20 cellular contexts compared by ENCODE assay signal in the genomic region with DNA sequence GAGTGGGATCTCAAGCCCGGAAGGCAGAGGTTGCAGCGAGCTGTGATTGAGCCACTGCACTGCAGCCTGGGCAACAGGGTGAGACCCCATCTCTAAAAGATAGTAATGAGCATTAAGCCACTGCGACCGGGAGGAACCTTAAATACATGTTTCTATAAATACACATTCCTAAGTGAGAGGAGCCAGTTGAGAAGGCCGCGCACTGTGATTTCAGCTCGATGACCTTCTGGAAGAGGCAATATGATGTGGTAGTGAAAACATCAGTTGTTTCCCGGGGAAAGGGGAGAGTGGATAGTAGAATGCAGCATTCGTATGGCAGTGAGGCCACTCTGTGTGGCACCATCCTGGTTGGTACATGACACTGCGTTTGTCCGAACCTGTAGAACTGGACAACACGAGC. TPM values are rescaled to one million over a fixed set of nuclear protein-coding genes. Genes with fewer than 3 reads are reported as not detected.
DNase-seq lines count a peak whose midpoint lies in the region; ATAC-seq and TF ChIP-seq lines count a peak whose summit lies in the region.
"Had no signal": no experiment of that assay in that cellular context is flagged by ENCODE, and none has a peak within 500 bp of the region (broad histone marks: within the 10 kb centered on the region; RNA-seq: fewer than 3 reads in every experiment).

No MANE protein-coding gene starts in this region.

- no peak overlapping the region for H3K4me3 ChIP-seq in gastroesophageal sphincter
- no peak overlapping the region for H3K4me3 ChIP-seq in uterus
- H3K4me3 ChIP-seq: esophagus squamous epithelium had no signal

- no peak for ATAC-seq in gastroesophageal sphincter
- no peak for ATAC-seq in HG03378 (IDR thresholded peaks at IDR 0.05; ENCODE audit: unreplicated experiment)
- ATAC-seq: activated CD8-positive, alpha-beta T cell treated with anti-CD3 and anti-CD28 coated beads, Interleukin-2, amount 10 ng/mL, durations not matched to agents 7 days and 5 days; stimulated activated memory B cell treated with anti-CD40 and anti-IgM and Interleukin-4, amounts not matched to agents 10 μg/mL and 1 μg/mL and 100 μg/mL, for 72 hours had no signal

- H3K4me1 ChIP-seq in gastroesophageal sphincter (peaks cover 0 to 34% (median 10%) of the 10 kb centered on the region in 3 donors), uterus (peaks cover 0 to 7% of the 10 kb centered on the region in 2 donors)

- no peaks in the 10 kb centered on the region for H3K4me1 Mint-ChIP-seq in activated CD4-positive, alpha-beta T cell treated with anti-CD3 and anti-CD28 coated beads, Interleukin-2, amount 10 ng/mL, durations not matched to agents 24 days and 14 days
- no peaks in the 10 kb centered on the region for H3K4me1 Mint-ChIP-seq in activated CD4-positive, alpha-beta T cell treated with anti-CD3 and anti-CD28 coated beads, Interleukin-2, amount 10 ng/mL, durations not matched to agents 7 days and 5 days
- H3K4me1 Mint-ChIP-seq in nephron = peaks cover 24% of the 10 kb centered on the region

- WGBS in gastroesophageal sphincter (ENCODE audit: low coverage in 1 of 2), 2 donors = 55 to 60% methylated on average over 11 to 12 of the region's 12 CpGs

- H3K9me3 Mint-ChIP-seq in activated CD4-positive, alpha-beta T cell treated with anti-CD3 and anti-CD28 coated beads, Interleukin-2, amount 10 ng/mL, durations not matched to agents 24 days and 14 days = no peaks in the 10 kb centered on the region
- H3K9me3 Mint-ChIP-seq in activated CD4-positive, alpha-beta T cell treated with anti-CD3 and anti-CD28 coated beads, Interleukin-2, amount 10 ng/mL, durations not matched to agents 7 days and 5 days = no peaks in the 10 kb centered on the region
- H3K9me3 Mint-ChIP-seq in nephron = no peaks in the 10 kb centered on the region
- H3K9me3 Mint-ChIP-seq: activated T-helper 1 cell treated with anti-CD3 and anti-CD28 coated beads, Interleukin-12 subunit alpha, Interleukin-12 subunit beta, Interleukin-2, Interleukin-4 antibody, amounts not matched to agents 30 ng/mL and 10 ng/mL and 1 ng/mL, durations not matched to agents 14 hours and 24 hours and 36 hours; memory B cell had no signal

- DNase-seq in activated CD4-positive, alpha-beta T cell treated with anti-CD3 and anti-CD28 coated beads, Interleukin-2, amount 10 ng/mL, durations not matched to agents 24 days and 14 days = no peak
- no peak for DNase-seq in activated CD4-positive, alpha-beta T cell treated with anti-CD3 and anti-CD28 coated beads, Interleukin-2, amount 10 ng/mL, durations not matched to agents 7 days and 5 days
- DNase-seq in uterus (no peak), T-helper 2 cell (no peak)
- no peak for DNase-seq in stimulated activated naive CD4-positive, alpha-beta T cell treated with Interleukin-2 at 50 U/mL for 16 hours (lab: John Stamatoyannopoulos, UW)
- DNase-seq: 8988T; activated CD8-positive, alpha-beta T cell treated with anti-CD3 and anti-CD28 coated beads, Interleukin-2, amount 10 ng/mL, durations not matched to agents 7 days and 5 days; esophagus squamous epithelium; HCEC 1CT; KG1; NCI-H1105 treated with DMSO at 0.1 percent for 48 hours; NCI-H345; occipital lobe; small intestine had no signal

- TF ChIP-seq CTCF in gastroesophageal sphincter (IDR thresholded peaks at IDR 0.05) (no peak), nephron (IDR thresholded peaks at IDR 0.05; ENCODE audit: unreplicated experiment in 3 of 3) (no peak), uterus (IDR thresholded peaks at IDR 0.05) (no peak)

- H3K27me3 ChIP-seq in gastroesophageal sphincter = no peaks in the 10 kb centered on the region
- H3K27me3 ChIP-seq in uterus = no peaks in the 10 kb centered on the region
- H3K27me3 ChIP-seq: esophagus squamous epithelium had no signal

- no peak overlapping the region for H3K4me3 Mint-ChIP-seq in activated CD4-positive, alpha-beta T cell treated with anti-CD3 and anti-CD28 coated beads, Interleukin-2, amount 10 ng/mL, durations not matched to agents 24 days and 14 days
- no peak overlapping the region for H3K4me3 Mint-ChIP-seq in activated CD4-positive, alpha-beta T cell treated with anti-CD3 and anti-CD28 coated beads, Interleukin-2, amount 10 ng/mL, durations not matched to agents 7 days and 5 days
- peak overlapping the region in 2 of 3 experiments; percentile 5 to 62 for H3K4me3 Mint-ChIP-seq in nephron
- H3K4me3 Mint-ChIP-seq: activated CD8-positive, alpha-beta T cell treated with anti-CD3 and anti-CD28 coated beads, Interleukin-2, amount 10 ng/mL, durations not matched to agents 7 days and 5 days; activated T-helper 1 cell treated with anti-CD3 and anti-CD28 coated beads, Interleukin-12 subunit alpha, Interleukin-12 subunit beta, Interleukin-2, Interleukin-4 antibody, amounts not matched to agents 30 ng/mL and 10 ng/mL and 1 ng/mL, durations not matched to agents 14 hours and 24 hours and 36 hours; memory B cell; stimulated activated memory B cell treated with anti-CD40 and anti-IgM and Interleukin-4, amounts not matched to agents 10 μg/mL and 1 μg/mL and 100 μg/mL, for 72 hours had no signal

- TF ChIP-seq EP300 in gastroesophageal sphincter (IDR thresholded peaks at IDR 0.05) = no peak

- H3K9me3 ChIP-seq in gastroesophageal sphincter (no peaks in the 10 kb centered on the region), uterus (no peaks in the 10 kb centered on the region)
- H3K9me3 ChIP-seq: esophagus squamous epithelium had no signal

- H3K36me3 Mint-ChIP-seq in activated CD4-positive, alpha-beta T cell treated with anti-CD3 and anti-CD28 coated beads, Interleukin-2, amount 10 ng/mL, durations not matched to agents 24 days and 14 days (ENCODE audit: low read depth) = peaks cover 5% of the 10 kb centered on the region
- H3K36me3 Mint-ChIP-seq in activated CD4-positive, alpha-beta T cell treated with anti-CD3 and anti-CD28 coated beads, Interleukin-2, amount 10 ng/mL, durations not matched to agents 7 days and 5 days (ENCODE audit: low read depth) = peaks cover 4% of the 10 kb centered on the region
- H3K36me3 Mint-ChIP-seq in nephron (ENCODE audit: low read depth) = peaks cover 11% of the 10 kb centered on the region

- POLR2A ChIA-PET in activated CD4-positive, alpha-beta T cell treated with anti-CD3 and anti-CD28 coated beads, Interleukin-2, amount 10 ng/mL, durations not matched to agents 7 days and 5 days (lab: Charles Lee) = no interaction called here

- H3K27me3 Mint-ChIP-seq in activated CD4-positive, alpha-beta T cell treated with anti-CD3 and anti-CD28 coated beads, Interleukin-2, amount 10 ng/mL, durations not matched to agents 24 days and 14 days = no peaks in the 10 kb centered on the region
- H3K27me3 Mint-ChIP-seq in activated CD4-positive, alpha-beta T cell treated with anti-CD3 and anti-CD28 coated beads, Interleukin-2, amount 10 ng/mL, durations not matched to agents 7 days and 5 days = no peaks in the 10 kb centered on the region
- no peaks in the 10 kb centered on the region for H3K27me3 Mint-ChIP-seq in nephron (ENCODE audit: low read depth)
- H3K27me3 Mint-ChIP-seq: memory B cell; stimulated activated memory B cell treated with anti-CD40 and anti-IgM and Interleukin-4, amounts not matched to agents 10 μg/mL and 1 μg/mL and 100 μg/mL, for 72 hours had no signal

- peak overlapping the region in 3 of 4 donors; percentile 73 to 78 (median 77) for H3K27ac ChIP-seq in gastroesophageal sphincter
- peak overlapping the region; percentile 72 to 92 for H3K27ac ChIP-seq in uterus

- TF ChIP-seq POLR2A in gastroesophageal sphincter (IDR thresholded peaks at IDR 0.05) (no peak), uterus (IDR thresholded peaks at IDR 0.05) (no peak)

- H3K27ac Mint-ChIP-seq in activated CD4-positive, alpha-beta T cell treated with anti-CD3 and anti-CD28 coated beads, Interleukin-2, amount 10 ng/mL, durations not matched to agents 24 days and 14 days = peak overlapping the region; percentile 26
- no peak overlapping the region for H3K27ac Mint-ChIP-seq in activated CD4-positive, alpha-beta T cell treated with anti-CD3 and anti-CD28 coated beads, Interleukin-2, amount 10 ng/mL, durations not matched to agents 7 days and 5 days
- peak overlapping the region; percentile 87 to 96 (median 89) for H3K27ac Mint-ChIP-seq in nephron
- H3K27ac Mint-ChIP-seq: activated CD8-positive, alpha-beta T cell treated with anti-CD3 and anti-CD28 coated beads, Interleukin-2, amount 10 ng/mL, durations not matched to agents 7 days and 5 days; activated T-helper 1 cell treated with anti-CD3 and anti-CD28 coated beads, Interleukin-12 subunit alpha, Interleukin-12 subunit beta, Interleukin-2, Interleukin-4 antibody, amounts not matched to agents 30 ng/mL and 10 ng/mL and 1 ng/mL, durations not matched to agents 14 hours and 24 hours and 36 hours; memory B cell; stimulated activated memory B cell treated with anti-CD40 and anti-IgM and Interleukin-4, amounts not matched to agents 10 μg/mL and 1 μg/mL and 100 μg/mL, for 72 hours had no signal

- peaks cover 0 to 27% of the 10 kb centered on the region in 2 donors for H3K36me3 ChIP-seq in gastroesophageal sphincter
- no peaks in the 10 kb centered on the region for H3K36me3 ChIP-seq in uterus

- intact Hi-C loops in activated CD4-positive, alpha-beta T cell treated with anti-CD3 and anti-CD28 coated beads, Interleukin-2, amount 10 ng/mL, durations not matched to agents 24 days and 14 days (cut with micrococcal nuclease) = no loop called here
- intact Hi-C loops in uterus (cut with DNase I; ENCODE audit: low total_unique reads) = no loop called here

- CTCF ChIA-PET in activated CD4-positive, alpha-beta T cell treated with anti-CD3 and anti-CD28 coated beads, Interleukin-2, amount 10 ng/mL, durations not matched to agents 7 days and 5 days (lab: Charles Lee) = no interaction called here

RNA-seq across cellular contexts. Expression of gene PTDSS2, which starts 18.0 kb away (rescaled TPM):
- 31.0 and 31.8 TPM in 2 replicates for total RNA-seq in activated CD4-positive, alpha-beta T cell treated with anti-CD3 and anti-CD28 coated beads, Interleukin-2, amount 10 ng/mL, durations not matched to agents 24 days and 14 days
- total RNA-seq in activated CD4-positive, alpha-beta T cell treated with anti-CD3 and anti-CD28 coated beads, Interleukin-2, amount 10 ng/mL, durations not matched to agents 7 days and 5 days = 10 to 100 TPM; 22.7 to 25.2 TPM
- total RNA-seq in gastroesophageal sphincter (10 to 100 TPM; 23.4 to 55.9 (median 43.1) TPM), uterus (10 to 100 TPM; 20.7 to 43.7 (median 22.8) TPM)

RNA-seq across cellular contexts. Expression of gene ANO9, which starts 26.2 kb away (rescaled TPM):
- 35.4 and 36.9 TPM in 2 replicates for total RNA-seq in activated CD4-positive, alpha-beta T cell treated with anti-CD3 and anti-CD28 coated beads, Interleukin-2, amount 10 ng/mL, durations not matched to agents 24 days and 14 days
- total RNA-seq in activated CD4-positive, alpha-beta T cell treated with anti-CD3 and anti-CD28 coated beads, Interleukin-2, amount 10 ng/mL, durations not matched to agents 7 days and 5 days = 10 to 100 TPM; 88.2 to 94.2 TPM
- total RNA-seq in gastroesophageal sphincter (under 1 TPM in 3 of 4 donors, not detected in 1; 0.22 to 0.94 (median 0.47) TPM), uterus (1 to 10 TPM in 2 of 4 donors, under 1 TPM in 2; 0.59 to 8.2 (median 1.1) TPM)
- total RNA-seq: occipital lobe had no signal

RNA-seq across cellular contexts. Expression of gene RNH1, which starts 39.0 kb away (rescaled TPM):
- 130 and 134 TPM in 2 replicates for total RNA-seq in activated CD4-positive, alpha-beta T cell treated with anti-CD3 and anti-CD28 coated beads, Interleukin-2, amount 10 ng/mL, durations not matched to agents 24 days and 14 days
- 10 to 100 TPM; 90.6 to 99.5 TPM for total RNA-seq in activated CD4-positive, alpha-beta T cell treated with anti-CD3 and anti-CD28 coated beads, Interleukin-2, amount 10 ng/mL, durations not matched to agents 7 days and 5 days
- total RNA-seq in gastroesophageal sphincter (100 to 1,000 TPM; 243 to 354 (median 264) TPM), uterus (100 to 1,000 TPM; 111 to 175 (median 142) TPM)

RNA-seq across cellular contexts. Expression of gene SIGIRR, which starts 53.2 kb away (rescaled TPM):
- 40.7 and 42.7 TPM in 2 replicates for total RNA-seq in activated CD4-positive, alpha-beta T cell treated with anti-CD3 and anti-CD28 coated beads, Interleukin-2, amount 10 ng/mL, durations not matched to agents 24 days and 14 days
- total RNA-seq in activated CD4-positive, alpha-beta T cell treated with anti-CD3 and anti-CD28 coated beads, Interleukin-2, amount 10 ng/mL, durations not matched to agents 7 days and 5 days = 100 to 1,000 TPM; 226 to 255 TPM
- total RNA-seq in gastroesophageal sphincter (10 to 100 TPM; 37.4 to 49.5 (median 44.8) TPM), uterus (10 to 100 TPM; 13.3 to 61.5 (median 38.4) TPM)

Comparison
In these comparisons a context has a peak if more than half of its experiments do, and no peak if none do; other contexts are left out.
1. H3K4me3 Mint-ChIP-seq: peak in nephron (2 of 3); none in activated CD4-positive, alpha-beta T cell treated with anti-CD3 and anti-CD28 coated beads, Interleukin-2, amount 10 ng/mL, durations not matched to agents 24 days and 14 days (single experiment) and activated CD4-positive, alpha-beta T cell treated with anti-CD3 and anti-CD28 coated beads, Interleukin-2, amount 10 ng/mL, durations not matched to agents 7 days and 5 days (single experiment).